ENCODE assay signal across 1 cellular context in the genomic region with DNA sequence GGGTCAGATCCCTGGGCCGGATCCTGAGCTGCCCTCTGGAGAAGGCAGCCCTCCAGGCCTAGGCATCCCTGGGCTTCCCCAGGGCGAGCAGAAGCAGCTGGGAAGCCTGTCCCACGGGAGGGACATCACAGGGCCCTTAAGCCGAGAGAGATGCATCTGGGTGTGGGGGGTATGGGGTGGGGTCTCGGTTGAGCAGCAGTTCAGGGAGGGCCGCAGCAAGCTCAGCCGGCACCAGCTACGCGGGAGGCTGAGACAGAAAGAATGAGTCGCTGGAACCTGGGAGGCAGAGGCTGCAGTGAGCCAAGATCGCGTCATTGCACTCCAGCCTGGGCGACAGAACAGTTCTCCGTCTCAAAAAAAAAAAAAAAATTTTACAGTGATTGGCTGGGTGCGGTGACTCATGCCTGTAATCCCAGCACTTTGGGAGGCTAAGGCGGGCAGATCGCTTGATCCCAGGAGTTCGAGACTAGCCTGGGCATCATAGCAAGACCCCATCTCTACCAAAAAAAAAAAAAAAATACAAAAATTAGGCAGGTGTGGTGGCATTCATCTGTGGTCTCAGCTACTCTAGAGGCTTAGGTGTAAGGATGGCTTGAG.
TF ChIP-seq lines count a peak whose summit lies in the region.

No MANE protein-coding gene starts in this region.

TF ChIP-seq in HCT116, 20 proteins besides CTCF, POLR2A, EP300 and RAD21:
- TF ChIP-seq JUND (IDR thresholded peaks at IDR 0.05): peak; percentile 19; the same call in 1 of the 2 replicates
- no peak for TF ChIP-seq POLR2AphosphoS5 (IDR thresholded peaks at IDR 0.05; ENCODE audit: low read depth, low read length)
